8 cellular contexts compared by ENCODE assay signal in the genomic region with DNA sequence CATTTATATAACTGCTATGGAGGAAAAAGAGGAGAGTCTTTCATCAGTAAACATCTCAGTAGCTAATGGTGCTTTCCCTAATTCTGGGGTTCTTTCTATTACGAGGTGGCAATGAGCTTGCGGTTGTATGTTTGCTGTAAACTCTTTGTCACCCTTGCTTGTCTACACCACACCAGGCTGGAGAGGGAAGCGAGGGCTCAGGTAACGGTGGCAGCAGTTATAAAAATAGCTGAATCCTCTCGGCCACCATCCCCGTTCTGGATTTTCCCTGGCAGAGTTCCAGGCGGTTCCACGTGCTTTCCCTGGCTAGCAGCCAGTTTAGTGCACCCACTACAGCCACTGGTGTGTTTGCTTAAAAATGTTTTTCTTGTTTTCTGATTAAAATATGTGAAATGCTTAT.
DNase-seq lines count a peak whose midpoint lies in the region; ATAC-seq lines count a peak whose summit lies in the region.

No MANE protein-coding gene starts in this region.

- H3K27ac Mint-ChIP-seq in T-helper 2 cell treated with Interferon-gamma antibody and Interleukin-4, amounts not matched to agents 5 μg/mL and 100 μg/mL, for 36 hours, result peak overlapping the region; percentile 49

- H3K36me3 Mint-ChIP-seq in T-helper 2 cell treated with Interferon-gamma antibody and Interleukin-4, amounts not matched to agents 5 μg/mL and 100 μg/mL, for 36 hours (ENCODE audit: low read depth), result no peaks in the 10 kb centered on the region

- peak; percentile 29 for ATAC-seq in HG03135 (IDR thresholded peaks at IDR 0.05; ENCODE audit: unreplicated experiment)
- ATAC-seq in stimulated activated naive CD8-positive, alpha-beta T cell treated with anti-CD3 and anti-CD28 coated beads, Interleukin-15, Interleukin-2, amounts not matched to agents 100 U/mL and 50 U/mL, for 24 hours, result no peak

- H3K4me3 Mint-ChIP-seq in T-helper 2 cell treated with Interferon-gamma antibody and Interleukin-4, amounts not matched to agents 5 μg/mL and 100 μg/mL, for 36 hours, result no peak overlapping the region

- peaks cover 5% of the 10 kb centered on the region for H3K27me3 Mint-ChIP-seq in T-helper 2 cell treated with Interferon-gamma antibody and Interleukin-4, amounts not matched to agents 5 μg/mL and 100 μg/mL, for 36 hours (ENCODE audit: low read depth)

- DNase-seq in NCI-H146 (lab: John Stamatoyannopoulos, UW) (peak; percentile 37), NCI-H146 treated with DMSO at 0.1 percent for 48 hours (lab: John Stamatoyannopoulos, UW; ENCODE audit: unreplicated experiment) (no peak), glomerular visceral epithelial cell (ENCODE audit: extremely low spot score) (peak; percentile 49), DMS114 treated with DMSO at 0.1 percent for 48 hours (lab: John Stamatoyannopoulos, UW; ENCODE audit: unreplicated experiment) (no peak), GM19238 (ENCODE audit: insufficient read length, low spot score) (no peak)
- DNase-seq in T-helper 2 cell treated with Interferon-gamma antibody and Interleukin-4, amounts not matched to agents 5 μg/mL and 100 μg/mL, for 36 hours (ENCODE audit: low spot score), result no peak
- peak; percentile 41 for DNase-seq in stimulated activated naive CD8-positive, alpha-beta T cell treated with anti-CD3 and anti-CD28 coated beads, Interleukin-15, Interleukin-2, amounts not matched to agents 100 U/mL and 50 U/mL, for 24 hours

- no peaks in the 10 kb centered on the region for H3K9me3 Mint-ChIP-seq in T-helper 2 cell treated with Interferon-gamma antibody and Interleukin-4, amounts not matched to agents 5 μg/mL and 100 μg/mL, for 36 hours

- H3K4me1 Mint-ChIP-seq in T-helper 2 cell treated with Interferon-gamma antibody and Interleukin-4, amounts not matched to agents 5 μg/mL and 100 μg/mL, for 36 hours (ENCODE audit: low read depth), result peaks cover 20% of the 10 kb centered on the region

Comparison
In these comparisons a context has a peak if more than half of its experiments do, and no peak if none do; other contexts are left out.
1. DNase-seq: peak in NCI-H146 (single experiment), glomerular visceral epithelial cell (single experiment) and stimulated activated naive CD8-positive, alpha-beta T cell treated with anti-CD3 and anti-CD28 coated beads, Interleukin-15, Interleukin-2, amounts not matched to agents 100 U/mL and 50 U/mL, for 24 hours (single experiment); none in NCI-H146 treated with DMSO at 0.1 percent for 48 hours (single experiment), T-helper 2 cell treated with Interferon-gamma antibody and Interleukin-4, amounts not matched to agents 5 μg/mL and 100 μg/mL, for 36 hours (single experiment), DMS114 treated with DMSO at 0.1 percent for 48 hours (single experiment) and GM19238 (single experiment).